In the genomic region with DNA sequence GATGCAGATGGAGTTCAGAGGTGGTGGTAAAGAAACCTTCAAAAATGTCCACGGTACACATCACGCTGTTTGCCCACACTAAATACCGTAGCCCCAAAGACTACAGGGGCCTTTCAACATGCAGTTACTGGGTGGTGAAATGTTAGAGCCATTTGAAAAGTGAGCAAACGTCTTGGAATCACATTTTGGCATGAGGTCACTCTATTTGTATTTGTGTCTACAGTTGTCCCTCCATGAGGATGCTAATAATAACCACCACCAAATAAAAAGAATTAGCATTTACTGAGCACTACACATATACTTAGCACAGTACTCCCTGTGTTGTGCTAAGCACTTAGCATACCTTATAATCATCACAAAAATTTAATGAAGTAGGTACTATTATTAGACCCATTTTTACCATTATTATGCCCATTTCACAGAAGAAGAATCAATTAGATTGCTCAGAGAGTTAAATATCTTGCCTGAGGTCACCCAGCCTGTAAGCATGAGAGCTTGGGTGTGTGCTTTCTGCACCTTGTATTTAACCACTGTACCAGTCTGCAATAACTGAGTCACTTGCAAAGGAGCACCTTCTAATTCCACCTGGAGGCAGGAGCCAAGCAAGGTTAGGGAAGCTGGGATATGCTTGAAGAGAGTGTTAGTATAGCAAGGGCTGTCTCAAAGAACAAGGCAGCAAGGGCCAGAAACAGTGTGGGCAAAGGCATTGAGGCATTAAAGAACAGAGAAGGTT, we compare ENCODE assay signal across 1 cellular context.
TF ChIP-seq lines count a peak whose summit lies in the region.

No MANE protein-coding gene starts in this region.

TF ChIP-seq in WTC11, 78 proteins besides CTCF, POLR2A, EP300 and RAD21 (continued from another document):
- TF ChIP-seq, protein P1, sequence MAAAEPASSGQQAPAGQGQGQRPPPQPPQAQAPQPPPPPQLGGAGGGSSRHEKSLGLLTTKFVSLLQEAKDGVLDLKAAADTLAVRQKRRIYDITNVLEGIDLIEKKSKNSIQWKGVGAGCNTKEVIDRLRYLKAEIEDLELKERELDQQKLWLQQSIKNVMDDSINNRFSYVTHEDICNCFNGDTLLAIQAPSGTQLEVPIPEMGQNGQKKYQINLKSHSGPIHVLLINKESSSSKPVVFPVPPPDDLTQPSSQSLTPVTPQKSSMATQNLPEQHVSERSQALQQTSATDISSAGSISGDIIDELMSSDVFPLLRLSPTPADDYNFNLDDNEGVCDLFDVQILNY (CRISPR knock-in tag; IDR thresholded peaks at IDR 0.05) = no peak
- TF ChIP-seq ZBTB21 (CRISPR knock-in tag; IDR thresholded peaks at IDR 0.05; ENCODE audit: borderline replicate concordance) (no peak), JAZF1 (CRISPR knock-in tag; IDR thresholded peaks at IDR 0.05) (no peak)
